ENCODE assay signal across 23 cellular contexts in genomic region chr13:112820318-112820717, GRCh38.
"Had no signal": no experiment of that assay in that cellular context is flagged by ENCODE, and none has a peak within 500 bp of the region (broad histone marks: within the 10 kb centered on the region; RNA-seq: fewer than 3 reads in every experiment).

No MANE protein-coding gene starts in this region.

- DNase-seq: activated B cell treated with CpG ODN at 0.5 μM for 24 hours; activated CD4-positive, alpha-beta T cell treated with anti-CD3 and anti-CD28 coated beads, Interleukin-2, amount 50 U/mL, for 1 hour; activated CD8-positive, alpha-beta T cell treated with anti-CD3 and anti-CD28 coated beads for 36 hours; activated effector memory CD4-positive, alpha-beta T cell treated with Interleukin-2 at 50 U/mL for 16 hours; activated naive CD4-positive, alpha-beta T cell treated with Interleukin-2 at 50 U/mL for 16 hours; activated T-cell treated with anti-CD3 and anti-CD28 coated beads for 4 hours; activated T-cell treated with anti-CD3 and anti-CD28 coated beads, Interleukin-2, amount 50 U/mL, for 72 hours; anterior cingulate cortex; body of pancreas; effector memory CD8-positive, alpha-beta T cell; hypothalamus; naive thymus-derived CD8-positive, alpha-beta T cell; nucleus accumbens; small intestine; stimulated activated CD4-positive, alpha-beta T cell treated with anti-CD3 and anti-CD28 coated beads, Interleukin-4, amount 100 ng/mL, for 24 hours; substantia nigra; T-helper 2 cell had no signal

- H3K27me3 Mint-ChIP-seq: activated B cell treated with CpG ODN at 0.5 μM for 24 hours; activated CD8-positive, alpha-beta T cell treated with anti-CD3 and anti-CD28 coated beads for 36 hours; activated naive CD8-positive, alpha-beta T cell; effector memory CD8-positive, alpha-beta T cell; naive thymus-derived CD8-positive, alpha-beta T cell; stimulated activated naive CD8-positive, alpha-beta T cell treated with anti-CD3 and anti-CD28 coated beads, Interleukin-15, Interleukin-2, amounts not matched to agents 100 ng/mL and 50 ng/mL, for 24 hours; type B pancreatic cell had no signal

- H3K4me1 Mint-ChIP-seq: activated B cell treated with CpG ODN at 0.5 μM for 24 hours; neural crest cell; stimulated activated effector memory CD8-positive, alpha-beta T cell treated with anti-CD3 and anti-CD28 coated beads, Interleukin-12 subunit alpha, Interleukin-12 subunit beta, amount 100 ng/mL, for 72 hours had no signal

- ATAC-seq: activated CD8-positive, alpha-beta T cell treated with anti-CD3 and anti-CD28 coated beads for 36 hours; activated T-cell treated with anti-CD3 and anti-CD28 coated beads, Interleukin-2, amount 50 U/mL, for 72 hours; body of pancreas; effector memory CD8-positive, alpha-beta T cell; naive thymus-derived CD8-positive, alpha-beta T cell; sciatic nerve; stimulated activated effector memory CD8-positive, alpha-beta T cell treated with anti-CD3 and anti-CD28 coated beads, Interleukin-12 subunit alpha, Interleukin-12 subunit beta, amount 100 ng/mL, for 72 hours had no signal

- H3K9me3 Mint-ChIP-seq: activated B cell treated with CpG ODN at 0.5 μM for 24 hours; activated CD8-positive, alpha-beta T cell treated with anti-CD3 and anti-CD28 coated beads for 36 hours; effector memory CD8-positive, alpha-beta T cell; stimulated activated effector memory CD8-positive, alpha-beta T cell treated with anti-CD3 and anti-CD28 coated beads, Interleukin-12 subunit alpha, Interleukin-12 subunit beta, amount 100 ng/mL, for 72 hours; stimulated activated naive CD8-positive, alpha-beta T cell treated with anti-CD3 and anti-CD28 coated beads, Interleukin-15, Interleukin-2, amounts not matched to agents 100 ng/mL and 50 ng/mL, for 24 hours; type B pancreatic cell had no signal

- H3K4me3 Mint-ChIP-seq: activated B cell treated with CpG ODN at 0.5 μM for 24 hours; activated CD8-positive, alpha-beta T cell treated with anti-CD3 and anti-CD28 coated beads for 36 hours; activated naive CD8-positive, alpha-beta T cell; activated T-cell treated with anti-CD3 and anti-CD28 coated beads, Interleukin-2, amount 50 U/mL, for 72 hours; effector memory CD8-positive, alpha-beta T cell; naive thymus-derived CD8-positive, alpha-beta T cell; neural crest cell; stimulated activated effector memory CD8-positive, alpha-beta T cell treated with anti-CD3 and anti-CD28 coated beads, Interleukin-12 subunit alpha, Interleukin-12 subunit beta, amount 100 ng/mL, for 72 hours; stimulated activated naive CD8-positive, alpha-beta T cell treated with anti-CD3 and anti-CD28 coated beads, Interleukin-15, Interleukin-2, amounts not matched to agents 100 ng/mL and 50 ng/mL, for 24 hours; type B pancreatic cell had no signal

- H3K27ac Mint-ChIP-seq: activated B cell treated with CpG ODN at 0.5 μM for 24 hours; activated CD8-positive, alpha-beta T cell treated with anti-CD3 and anti-CD28 coated beads for 36 hours; activated naive CD8-positive, alpha-beta T cell; activated T-cell treated with anti-CD3 and anti-CD28 coated beads, Interleukin-2, amount 50 U/mL, for 72 hours; effector memory CD8-positive, alpha-beta T cell; naive thymus-derived CD8-positive, alpha-beta T cell; stimulated activated effector memory CD8-positive, alpha-beta T cell treated with anti-CD3 and anti-CD28 coated beads, Interleukin-12 subunit alpha, Interleukin-12 subunit beta, amount 100 ng/mL, for 72 hours; stimulated activated naive CD8-positive, alpha-beta T cell treated with anti-CD3 and anti-CD28 coated beads, Interleukin-15, Interleukin-2, amounts not matched to agents 100 ng/mL and 50 ng/mL, for 24 hours; type B pancreatic cell had no signal
